8 cellular contexts compared by ENCODE assay signal in genomic region chr17:57986841-57987581, GRCh38. TPM values are rescaled to one million over a fixed set of nuclear protein-coding genes. Genes with fewer than 3 reads are reported as not detected.
DNase-seq lines count a peak whose midpoint lies in the region; ATAC-seq and TF ChIP-seq lines count a peak whose summit lies in the region.

No MANE protein-coding gene starts in this region.

- WGBS in prostate gland, result under 1% methylated on average over 38 of the region's 38 CpGs

- H3K9me3 ChIP-seq in SJSA1 (replicated peaks), result no peaks in the 10 kb centered on the region
- H3K9me3 ChIP-seq in right atrium auricular region, result no peaks in the 10 kb centered on the region
- H3K9me3 ChIP-seq in prostate gland, result no peaks in the 10 kb centered on the region

- no peaks in the 10 kb centered on the region for H3K27me3 ChIP-seq in SJSA1 (replicated peaks)
- H3K27me3 ChIP-seq in right atrium auricular region, result no peaks in the 10 kb centered on the region
- no peaks in the 10 kb centered on the region for H3K27me3 ChIP-seq in prostate gland (replicated peaks; ENCODE audit: insufficient read depth)

- H3K27ac ChIP-seq in SJSA1 (peak overlapping the region; percentile 91), right atrium auricular region (peak overlapping the region; percentile 98 to 99), prostate gland (peak overlapping the region; percentile 93 to 96)

- TF ChIP-seq CTCF in right atrium auricular region (IDR thresholded peaks at IDR 0.05) (no peak), prostate gland (IDR thresholded peaks at IDR 0.05) (no peak)

- intact Hi-C loops in prostate gland (cut with DNase I), result loop anchor here (2.0 to 5.0 kb wide), 2 partner anchors 40 to 95 kb away; no protein-coding TSS in a partner anchor

- H3K36me3 ChIP-seq in SJSA1 (peaks cover 56% of the 10 kb centered on the region), right atrium auricular region (no peaks in the 10 kb centered on the region), prostate gland (no peaks in the 10 kb centered on the region)

- H3K4me3 ChIP-seq in SJSA1 (peak overlapping the region; percentile 82), right atrium auricular region (peak overlapping the region; percentile 87 to 91), prostate gland (peak overlapping the region; percentile 80)

- ATAC-seq in HG02870 (IDR thresholded peaks at IDR 0.05; ENCODE audit: unreplicated experiment) (peak; percentile 5), GM19397 (IDR thresholded peaks at IDR 0.05; ENCODE audit: unreplicated experiment) (no peak)

- no peak for TF ChIP-seq POLR2A in prostate gland (IDR thresholded peaks at IDR 0.05)

- DNase-seq in GM04503 (ENCODE audit: low read depth) (peak; percentile 27), SJSA1 (ENCODE audit: low read depth in 1 of 2, low spot score in 2 of 2) (peak; percentile 91 to 94), amniotic stem cell (lab: John Stamatoyannopoulos, UW) (peak; percentile 66), right atrium auricular region (ENCODE audit: low spot score) (no peak), prostate gland (ENCODE audit: low spot score) (peak; percentile 37), NCI-H1694 treated with DMSO at 0.1 percent for 48 hours (lab: John Stamatoyannopoulos, UW) (no peak)

- H3K4me1 ChIP-seq in SJSA1 (replicated peaks) (peaks cover 52% of the 10 kb centered on the region), right atrium auricular region (peaks cover 0 to 65% of the 10 kb centered on the region in 2 donors), prostate gland (replicated peaks) (peaks cover 7% of the 10 kb centered on the region)

RNA-seq across cellular contexts. Expression of gene VEZF1, which starts 1.0 kb away (rescaled TPM):
- 50.7 and 116 TPM in 2 replicates for total RNA-seq in SJSA1 (2014; rRNA removed; shearing (Covaris generic))
- total RNA-seq in right atrium auricular region, result 10 to 100 TPM; 65.9 to 77.1 TPM
- 10 to 100 TPM; 84.9 to 91.1 TPM for total RNA-seq in prostate gland

RNA-seq across cellular contexts. Expression of gene SRSF1, which starts 20.0 kb away (rescaled TPM):
- total RNA-seq in SJSA1 (2014; rRNA removed; shearing (Covaris generic)), result 535 and 581 TPM in 2 replicates
- 100 to 1,000 TPM in 1 of 2 donors, 10 to 100 TPM in 1; 70.6 to 101 TPM for total RNA-seq in right atrium auricular region
- total RNA-seq in prostate gland, result 100 to 1,000 TPM; 136 to 151 TPM

RNA-seq across cellular contexts. Expression of gene CUEDC1, which starts 31.8 kb away (rescaled TPM):
- 16.7 and 27.3 TPM in 2 replicates for total RNA-seq in SJSA1 (2014; rRNA removed; shearing (Covaris generic))
- total RNA-seq in right atrium auricular region, result 10 to 100 TPM; 32.5 to 33.3 TPM
- total RNA-seq in prostate gland, result 10 to 100 TPM; 33.0 to 44.9 TPM

Comparison
In these comparisons a context has a peak if more than half of its experiments do, and no peak if none do; other contexts are left out.
1. DNase-seq: peak in GM04503 (single experiment), SJSA1 (2 of 2), amniotic stem cell (single experiment) and prostate gland (single experiment); none in right atrium auricular region (single experiment) and NCI-H1694 treated with DMSO at 0.1 percent for 48 hours (single experiment).
2. Peak in every context shown above with its lines, with median percentiles within 50 percentile points of each other: H3K27ac ChIP-seq and H3K4me3 ChIP-seq.